ENCODE assay signal across 9 cellular contexts in genomic region chrX:134388161-134389109, GRCh38. TPM values are rescaled to one million over a fixed set of nuclear protein-coding genes. Genes with fewer than 3 reads are reported as not detected.
A peak's percentile ranks its signal among the peaks of the same experiment; 100 is the strongest.
DNase-seq lines count a peak whose midpoint lies in the region; ATAC-seq and TF ChIP-seq lines count a peak whose summit lies in the region.
"Had no signal": no experiment of that assay in that cellular context is flagged by ENCODE, and none has a peak within 500 bp of the region (broad histone marks: within the 10 kb centered on the region; RNA-seq: fewer than 3 reads in every experiment).

No MANE protein-coding gene starts in this region.

- H3K27ac Mint-ChIP-seq in activated T-cell treated with anti-CD3 and anti-CD28 coated beads, Interleukin-2, amount 50 U/mL, for 72 hours, result peak overlapping the region; percentile 30

- no peaks in the 10 kb centered on the region for H3K4me1 Mint-ChIP-seq in activated T-cell treated with anti-CD3 and anti-CD28 coated beads, Interleukin-2, amount 50 U/mL, for 72 hours (ENCODE audit: low read depth)

- H3K9me3 ChIP-seq in upper lobe of right lung, result no peaks in the 10 kb centered on the region

- no peaks in the 10 kb centered on the region for H3K4me1 ChIP-seq in upper lobe of right lung

- no peaks in the 10 kb centered on the region for H3K9me3 Mint-ChIP-seq in activated T-cell treated with anti-CD3 and anti-CD28 coated beads, Interleukin-2, amount 50 U/mL, for 72 hours

- TF ChIP-seq CTCF in upper lobe of right lung (IDR thresholded peaks at IDR 0.05), result no peak

- no peak for ATAC-seq in activated T-cell treated with anti-CD3 and anti-CD28 coated beads, Interleukin-2, amount 50 U/mL, for 72 hours (replicated peaks in 1 of 2)
- ATAC-seq in HG03025 (IDR thresholded peaks at IDR 0.05; ENCODE audit: low FRiP score, unreplicated experiment) (peak; percentile 99), upper lobe of right lung (peak; percentile 86)

- H3K4me3 Mint-ChIP-seq in activated T-cell treated with anti-CD3 and anti-CD28 coated beads, Interleukin-2, amount 50 U/mL, for 72 hours, result no peak overlapping the region

- no peak for DNase-seq in activated T-cell treated with anti-CD3 and anti-CD28 coated beads, Interleukin-2, amount 50 U/mL, for 72 hours
- DNase-seq in activated T-cell treated with anti-CD3 and anti-CD28 coated beads, Interleukin-2, amount 50 U/mL, for 1 hour, result no peak
- DNase-seq in OCI-M1 (lab: John Stamatoyannopoulos, UW), result peak; percentile 81
- no peak for DNase-seq in upper lobe of right lung
- no peak for DNase-seq in LoVo (ENCODE audit: low spot score)
- DNase-seq in NCI-H345 treated with DMSO at 0.1 percent for 48 hours (lab: John Stamatoyannopoulos, UW; ENCODE audit: unreplicated experiment), result no peak
- DNase-seq in activated CD4-positive, CD25-positive, alpha-beta regulatory T cell (lab: John Stamatoyannopoulos, UW), result no peak

- H3K36me3 ChIP-seq in upper lobe of right lung, result no peaks in the 10 kb centered on the region

- intact Hi-C loops in upper lobe of right lung (cut with DNase I), result no loop called here

- H3K27me3 Mint-ChIP-seq in activated T-cell treated with anti-CD3 and anti-CD28 coated beads, Interleukin-2, amount 50 U/mL, for 72 hours (ENCODE audit: low read depth), result peaks cover 23% of the 10 kb centered on the region

- no peaks in the 10 kb centered on the region for H3K27me3 ChIP-seq in upper lobe of right lung

- H3K36me3 Mint-ChIP-seq in activated T-cell treated with anti-CD3 and anti-CD28 coated beads, Interleukin-2, amount 50 U/mL, for 72 hours (ENCODE audit: insufficient read depth in 2 of 2), result peaks cover 2 to 13% of the 10 kb centered on the region in 2 donors

- no peak overlapping the region for H3K27ac ChIP-seq in upper lobe of right lung

- H3K4me3 ChIP-seq in upper lobe of right lung, result no peak overlapping the region
- H3K4me3 ChIP-seq: lung had no signal

RNA-seq across cellular contexts. Expression of gene PHF6, which starts 15.3 kb away (rescaled TPM):
- 10 to 100 TPM; 47.0 to 48.6 TPM for total RNA-seq in activated T-cell treated with anti-CD3 and anti-CD28 coated beads, Interleukin-2, amount 50 U/mL, for 72 hours
- total RNA-seq in upper lobe of right lung, result 16.2 TPM

Comparison
In these comparisons a context has a peak if more than half of its experiments do, and no peak if none do; other contexts are left out.
1. ATAC-seq: peak in HG03025 (single experiment) and upper lobe of right lung (single experiment); none in activated T-cell treated with anti-CD3 and anti-CD28 coated beads, Interleukin-2, amount 50 U/mL, for 72 hours (0 of 2).